21 cellular contexts compared by ENCODE assay signal in genomic region chr1:109631513-109632260, GRCh38. TPM values are rescaled to one million over a fixed set of nuclear protein-coding genes. Genes with fewer than 3 reads are reported as not detected.
A peak's percentile ranks its signal among the peaks of the same experiment; 100 is the strongest.
DNase-seq lines count a peak whose midpoint lies in the region; ATAC-seq and TF ChIP-seq lines count a peak whose summit lies in the region.
"Had no signal": no experiment of that assay in that cellular context is flagged by ENCODE, and none has a peak within 500 bp of the region (broad histone marks: within the 10 kb centered on the region; RNA-seq: fewer than 3 reads in every experiment).

No MANE protein-coding gene starts in this region.

- H3K79me2 ChIP-seq in smooth muscle cell (ENCODE audit: low read depth): no peaks in the 10 kb centered on the region

- H3K4me2 ChIP-seq in BLaER1 (no peak overlapping the region), neuronal stem cell (ENCODE audit: insufficient read depth, low read length, poor library complexity, severe bottlenecking) (no peak overlapping the region), smooth muscle cell (no peak overlapping the region)

- no peak overlapping the region for H3K23ac ChIP-seq in neuronal stem cell (ENCODE audit: low read depth, low read length, poor library complexity)

- H3K79me1 ChIP-seq in neuronal stem cell (ENCODE audit: low read depth, low read length): peaks cover 1% of the 10 kb centered on the region

- H3K4me3 ChIP-seq in BLaER1 (no peak overlapping the region), H7 (ENCODE audit: insufficient read depth, low read depth, low read length) (no peak overlapping the region), neuronal stem cell (ENCODE audit: low read length in 2 of 2) (no peak overlapping the region), smooth muscle cell (no peak overlapping the region)
- H3K4me3 ChIP-seq: ascending aorta, heart left ventricle, SK-N-MC, thoracic aorta had no signal

- no peak for ATAC-seq in GM21528 (IDR thresholded peaks at IDR 0.05; ENCODE audit: low FRiP score, unreplicated experiment)
- ATAC-seq: sciatic nerve had no signal

- H2AK5ac ChIP-seq in neuronal stem cell (ENCODE audit: low read depth, low read length): peak overlapping the region; percentile 95

- no peaks in the 10 kb centered on the region for H3K9me3 ChIP-seq in BLaER1
- no peaks in the 10 kb centered on the region for H3K9me3 ChIP-seq in neuronal stem cell (replicated peaks in 1 of 2; ENCODE audit: control insufficient read depth in 2 of 2, insufficient read depth in 1 of 2, low read depth in 1 of 2, low read length in 2 of 2)
- H3K9me3 ChIP-seq in smooth muscle cell (replicated peaks; ENCODE audit: low read depth): no peaks in the 10 kb centered on the region
- H3K9me3 ChIP-seq: ascending aorta, heart left ventricle, thoracic aorta had no signal

- WGBS in neuronal stem cell (ENCODE audit: extremely low coverage in 2 of 2, insufficient read length in 2 of 2, insufficient replicate concordance in 1 of 2), 2 donors: no CpG with 5 or more reads among the region's 15 CpGs
- 95% methylated on average over 15 of the region's 15 CpGs for WGBS in smooth muscle cell (ENCODE audit: low lambda C conversion rate)

- H3K27me3 ChIP-seq in BLaER1 (no peaks in the 10 kb centered on the region), H7 (ENCODE audit: control insufficient read depth, insufficient read depth, low read length) (no peaks in the 10 kb centered on the region), neuronal stem cell (ENCODE audit: control insufficient read depth in 3 of 3, insufficient read depth in 3 of 3, low read depth in 1 of 3, low read length in 3 of 3) (no peaks in the 10 kb centered on the region), smooth muscle cell (ENCODE audit: low read depth) (no peaks in the 10 kb centered on the region)
- H3K27me3 ChIP-seq: ascending aorta, heart left ventricle had no signal

- no peak overlapping the region for H3K4ac ChIP-seq in neuronal stem cell (ENCODE audit: low read length)

- H4K91ac ChIP-seq in neuronal stem cell (ENCODE audit: low read depth, low read length, poor library complexity): no peak overlapping the region

- H2BK120ac ChIP-seq in neuronal stem cell (ENCODE audit: low read depth, low read length): no peak overlapping the region

- 0 out of 2 replicates have a peak overlapping the region, but pooled peaks have one; percentile 13 for H3K27ac ChIP-seq in BLaER1
- H3K27ac ChIP-seq in caudate nucleus (ENCODE audit: low read depth, low read length): peak overlapping the region; percentile 73
- peak overlapping the region; percentile 76 for H3K27ac ChIP-seq in neuronal stem cell (replicated peaks; ENCODE audit: low read length)
- no peak overlapping the region for H3K27ac ChIP-seq in smooth muscle cell (ENCODE audit: low read depth)
- H3K27ac ChIP-seq: ascending aorta, heart left ventricle, SK-N-MC, thoracic aorta had no signal

- peak overlapping the region; percentile 95 for H2BK15ac ChIP-seq in neuronal stem cell (ENCODE audit: low read length)

- peaks cover 59% of the 10 kb centered on the region for H3K36me3 ChIP-seq in BLaER1
- peaks cover 13% of the 10 kb centered on the region for H3K36me3 ChIP-seq in H7 (replicated peaks; ENCODE audit: control insufficient read depth, insufficient read depth, low read length)
- H3K36me3 ChIP-seq in neuronal stem cell (replicated peaks in 1 of 2; ENCODE audit: control insufficient read depth in 2 of 2, insufficient read depth in 2 of 2, low read length in 2 of 2): peaks cover 41 to 53% of the 10 kb centered on the region in 2 donors
- H3K36me3 ChIP-seq in smooth muscle cell (ENCODE audit: low read depth): no peaks in the 10 kb centered on the region

- H3K18ac ChIP-seq in neuronal stem cell (ENCODE audit: low read length): peak overlapping the region; percentile 72

- H3K9ac ChIP-seq in BLaER1 (0 out of 2 replicates have a peak overlapping the region, but pooled peaks have one; percentile 27), neuronal stem cell (ENCODE audit: low read depth, low read length, poor library complexity) (no peak overlapping the region), smooth muscle cell (ENCODE audit: low read depth) (no peak overlapping the region)

- DNase-seq in H7 (peak; percentile 24), caudate nucleus (lab: John Stamatoyannopoulos, UW) (no peak), neuronal stem cell (ENCODE audit: low spot score) (no peak), NCI-H1092 (lab: John Stamatoyannopoulos, UW) (no peak), smooth muscle cell (lab: John Stamatoyannopoulos, UW; ENCODE audit: unreplicated experiment) (no peak)
- DNase-seq: activated CD4-positive, alpha-beta T cell treated with anti-CD3 and anti-CD28 coated beads, Interleukin-2, amount 50 U/mL, for 4 hours; DMS53; heart left ventricle; HFFc6; MM.1S; NCI-H1930; NCI-H526; stimulated activated CD4-positive, alpha-beta T cell treated with anti-CD3 and anti-CD28 coated beads, Interleukin-2, amount 100 ng/mL, for 48 hours had no signal

- H2AFZ ChIP-seq in neuronal stem cell (ENCODE audit: low read length): no peak overlapping the region
- H2AFZ ChIP-seq in smooth muscle cell (ENCODE audit: low read depth): no peak overlapping the region

- H3K4me1 ChIP-seq in BLaER1 (peaks cover 56% of the 10 kb centered on the region), neuronal stem cell (ENCODE audit: control insufficient read depth in 2 of 2, insufficient read depth in 1 of 2, low read depth in 1 of 2, low read length in 2 of 2) (peaks cover 6 to 17% of the 10 kb centered on the region in 2 donors), smooth muscle cell (ENCODE audit: low read depth) (peaks cover 4% of the 10 kb centered on the region)
- H3K4me1 ChIP-seq: ascending aorta had no signal

- no peak overlapping the region for H2BK5ac ChIP-seq in neuronal stem cell (ENCODE audit: low read length)

- H3F3A ChIP-seq in smooth muscle cell (ENCODE audit: low read depth): no peaks in the 10 kb centered on the region

- H4K20me1 ChIP-seq in BLaER1 (peaks cover 46% of the 10 kb centered on the region), smooth muscle cell (ENCODE audit: low read depth) (peaks cover 3% of the 10 kb centered on the region)

- peak overlapping the region; percentile 47 for H3K14ac ChIP-seq in neuronal stem cell (ENCODE audit: low read length)

- TF ChIP-seq CTCF in smooth muscle cell (IDR thresholded peaks at IDR 0.05; ENCODE audit: borderline replicate concordance, insufficient read depth, poor library complexity, severe bottlenecking): no peak

- peak overlapping the region; percentile 95 for H2BK12ac ChIP-seq in neuronal stem cell (ENCODE audit: low read length)

- no peak overlapping the region for H4K8ac ChIP-seq in neuronal stem cell (ENCODE audit: low read depth, low read length)

RNA-seq across cellular contexts. Expression of gene AMPD2, which starts 12.1 kb away (rescaled TPM):
- 78.0 and 83.7 TPM in 2 replicates for total RNA-seq in H7 (2014; rRNA removed; shearing (Covaris generic))
- 36.2 TPM for polyA plus RNA-seq in neuronal stem cell (2013, experiment 1 of 2)
- 34.6 TPM for polyA plus RNA-seq in neuronal stem cell (2013, experiment 2 of 2)
- 57.4 and 69.2 TPM in 2 replicates for total RNA-seq in smooth muscle cell
- polyA plus RNA-seq in smooth muscle cell: 104 and 122 TPM in 2 replicates

RNA-seq across cellular contexts. Expression of gene GNAT2, which starts 12.3 kb away (rescaled TPM):
- total RNA-seq in H7 (2014; rRNA removed; shearing (Covaris generic)): not detected in 2 replicates
- polyA plus RNA-seq in neuronal stem cell (2013, experiment 1 of 2): not detected
- polyA plus RNA-seq in neuronal stem cell (2013, experiment 2 of 2): not detected
- total RNA-seq in smooth muscle cell: not detected in 2 replicates
- polyA plus RNA-seq in smooth muscle cell: not detected in 2 replicates
- total RNA-seq: ascending aorta, heart left ventricle, mesothelial cell of epicardium, occipital lobe, sciatic nerve, thoracic aorta had no signal
- polyA plus RNA-seq: heart left ventricle had no signal

RNA-seq across cellular contexts. Expression of gene GSTM4, which starts 24.2 kb away (rescaled TPM):
- 31.2 and 43.2 TPM in 2 replicates for total RNA-seq in H7 (2014; rRNA removed; shearing (Covaris generic))
- 18.1 TPM for polyA plus RNA-seq in neuronal stem cell (2013, experiment 1 of 2)
- polyA plus RNA-seq in neuronal stem cell (2013, experiment 2 of 2): 18.1 TPM
- total RNA-seq in smooth muscle cell: 23.2 and 25.8 TPM in 2 replicates
- polyA plus RNA-seq in smooth muscle cell: 32.8 and 34.4 TPM in 2 replicates

RNA-seq across cellular contexts. Expression of gene GSTM2, which starts 36.2 kb away (rescaled TPM):
- total RNA-seq in H7 (2014; rRNA removed; shearing (Covaris generic)): 10.8 and 17.7 TPM in 2 replicates
- 54.2 TPM for polyA plus RNA-seq in neuronal stem cell (2013, experiment 1 of 2)
- 51.8 TPM for polyA plus RNA-seq in neuronal stem cell (2013, experiment 2 of 2)
- 29.2 and 30.3 TPM in 2 replicates for total RNA-seq in smooth muscle cell
- polyA plus RNA-seq in smooth muscle cell: 41.2 and 43.8 TPM in 2 replicates

RNA-seq across cellular contexts. Expression of gene GSTM1, which starts 55.9 kb away (rescaled TPM):
- not detected in 2 replicates for total RNA-seq in H7 (2014; rRNA removed; shearing (Covaris generic))
- 54.3 TPM for polyA plus RNA-seq in neuronal stem cell (2013, experiment 1 of 2)
- 55.1 TPM for polyA plus RNA-seq in neuronal stem cell (2013, experiment 2 of 2)
- 15.9 and 20.9 TPM in 2 replicates for total RNA-seq in smooth muscle cell
- polyA plus RNA-seq in smooth muscle cell: 31.4 and 46.3 TPM in 2 replicates
- total RNA-seq: occipital lobe, thoracic aorta had no signal
